20 cellular contexts compared by ENCODE assay signal in genomic region chr12:82475211-82475610, GRCh38.
DNase-seq lines count a peak whose midpoint lies in the region; ATAC-seq, FAIRE-seq and TF ChIP-seq lines count a peak whose summit lies in the region.
"Had no signal": no experiment of that assay in that cellular context is flagged by ENCODE, and none has a peak within 500 bp of the region (broad histone marks: within the 10 kb centered on the region; RNA-seq: fewer than 3 reads in every experiment).

No MANE protein-coding gene starts in this region.

- WGBS in GM23248 (ENCODE audit: low coverage in 1 of 2, low lambda C conversion rate in 2 of 2, missing lambda C conversion rate in 2 of 2), 2 experiments = 93 to 95% methylated on average over 1 of the region's 1 CpG
- 86% methylated on average over 1 of the region's 1 CpG for WGBS in SK-N-SH (ENCODE audit: low lambda C conversion rate)

- TF ChIP-seq EP300 in SK-N-SH (IDR thresholded peaks at IDR 0.05; ENCODE audit: borderline replicate concordance in 1 of 2, low read depth in 1 of 2, low read length in 1 of 2) = no peak

- H3K4me2 ChIP-seq in GM23248 (ENCODE audit: unreplicated experiment) (peak overlapping the region; percentile 62), SK-N-SH (no peak overlapping the region), endothelial cell of umbilical vein (ENCODE audit: insufficient read depth, low read length) (peak overlapping the region; percentile 83)

- H3K27me3 Mint-ChIP-seq in osteocyte (ENCODE audit: unreplicated experiment) (no peaks in the 10 kb centered on the region), CD14-positive monocyte (ENCODE audit: low read depth in 3 of 3) (no peaks in the 10 kb centered on the region)
- H3K27me3 Mint-ChIP-seq: IgD-negative memory B cell had no signal

- BruUV-seq in endothelial cell of umbilical vein (replicated peaks; lab: Mats Ljungman, UMichigan) = TSS peak; percentile 72

- H3K27ac ChIP-seq in GM23248 (peak overlapping the region; percentile 1; the same call in 1 of the 2 replicates), SK-N-SH (ENCODE audit: low read depth in 2 of 2, low read length in 1 of 2) (peak overlapping the region; percentile 62 to 76; a peak in 3 of 4 replicates), endothelial cell of umbilical vein (ENCODE audit: insufficient read depth, low read depth, low read length) (peak overlapping the region; percentile 90)
- H3K27ac ChIP-seq: C4-2B had no signal

- peaks cover 13% of the 10 kb centered on the region for H3K9me3 Mint-ChIP-seq in osteocyte (ENCODE audit: unreplicated experiment)
- H3K9me3 Mint-ChIP-seq in CD14-positive monocyte = peaks cover 3 to 10% (median 8%) of the 10 kb centered on the region in 7 donors

- H3K36me3 ChIP-seq in GM23248 (ENCODE audit: low read depth) (no peaks in the 10 kb centered on the region), SK-N-SH (replicated peaks in 1 of 2; ENCODE audit: control insufficient read depth in 1 of 2, insufficient read depth in 2 of 2, low read length in 1 of 2) (no peaks in the 10 kb centered on the region), endothelial cell of umbilical vein (ENCODE audit: control insufficient read depth in 2 of 2, extremely low read depth in 1 of 2, insufficient read depth in 2 of 2, low read length in 2 of 2) (peaks cover 0 to 4% of the 10 kb centered on the region in 2 experiments)
- H3K36me3 ChIP-seq: BE2C had no signal

- no peaks in the 10 kb centered on the region for H3K79me2 ChIP-seq in GM23248 (ENCODE audit: insufficient read depth)
- H3K79me2 ChIP-seq in SK-N-SH (ENCODE audit: insufficient read depth) = no peaks in the 10 kb centered on the region
- H3K79me2 ChIP-seq in endothelial cell of umbilical vein (ENCODE audit: control insufficient read depth, insufficient read depth, low read length) = no peaks in the 10 kb centered on the region

- H3K4me1 Mint-ChIP-seq in osteocyte (ENCODE audit: unreplicated experiment) = peaks cover 11% of the 10 kb centered on the region
- H3K4me1 Mint-ChIP-seq in CD14-positive monocyte = no peaks in the 10 kb centered on the region

- DNase-seq in GM23248 (no peak), SK-N-SH (no peak), endothelial cell of umbilical vein (ENCODE audit: low read depth, low spot score) (no peak), osteocyte (ENCODE audit: extremely low spot score, unreplicated experiment) (no peak), CD14-positive monocyte (ENCODE audit: low spot score) (no peak), dedifferentiated amniotic fluid mesenchymal stem cell (ENCODE audit: extremely low spot score) (no peak)
- DNase-seq: BE2C; CD8-positive, alpha-beta T cell; COR-L47; DMS153; DMS79 treated with DMSO at 0.1 percent for 48 hours had no signal

- no peaks in the 10 kb centered on the region for H3K27me3 ChIP-seq in GM23248 (replicated peaks; ENCODE audit: insufficient read depth)
- H3K27me3 ChIP-seq in SK-N-SH (ENCODE audit: insufficient read depth) = no peaks in the 10 kb centered on the region
- H3K27me3 ChIP-seq in endothelial cell of umbilical vein (ENCODE audit: control insufficient read depth in 2 of 2, insufficient read depth in 2 of 2, low read length in 2 of 2) = no peaks in the 10 kb centered on the region
- H3K27me3 ChIP-seq: BE2C had no signal

- no peak for FAIRE-seq in endothelial cell of umbilical vein (lab: Jason Lieb, UNC)
- FAIRE-seq: A204.1, D721Med, G401.6, GM12892, GM19239, H54 had no signal

- TF ChIP-seq POLR2A in endothelial cell of umbilical vein (IDR thresholded peaks at IDR 0.05; ENCODE audit: low read depth, low read length) = no peak

- POLR2A ChIA-PET in SK-N-SH (lab: Yijun Ruan, JAX) = no interaction called here
- POLR2A ChIA-PET in endothelial cell of umbilical vein (lab: Charles Lee) = no interaction called here

- dilution Hi-C loops in endothelial cell of umbilical vein (cut with MboI; ENCODE audit: extremely low pct_ligation_motif_present, low sequenced_read_pairs) = no loop called here

- H4K20me1 ChIP-seq in GM23248 (ENCODE audit: insufficient read depth) = no peaks in the 10 kb centered on the region
- H4K20me1 ChIP-seq in SK-N-SH (ENCODE audit: insufficient read depth) = no peaks in the 10 kb centered on the region
- H4K20me1 ChIP-seq in endothelial cell of umbilical vein (replicated peaks; ENCODE audit: control insufficient read depth, extremely low read depth, insufficient read depth, low read length) = no peaks in the 10 kb centered on the region

- H3K9me2 ChIP-seq in GM23248 (ENCODE audit: insufficient read depth) (no peaks in the 10 kb centered on the region), SK-N-SH (no peaks in the 10 kb centered on the region)

- peaks cover 25% of the 10 kb centered on the region for H3K4me1 ChIP-seq in GM23248 (ENCODE audit: insufficient read depth)
- H3K4me1 ChIP-seq in SK-N-SH (ENCODE audit: control insufficient read depth in 1 of 2, insufficient read depth in 2 of 2, low read depth in 1 of 2, low read length in 1 of 2) = peaks cover 0 to 6% of the 10 kb centered on the region in 2 experiments; a peak in 2 of 4 replicates
- H3K4me1 ChIP-seq in endothelial cell of umbilical vein (ENCODE audit: control insufficient read depth, extremely low read depth, insufficient read depth, low read length) = peaks cover 26% of the 10 kb centered on the region
- H3K4me1 ChIP-seq: BE2C had no signal

- H3K4me3 ChIP-seq in GM23248 = no peak overlapping the region
- no peak overlapping the region for H3K4me3 ChIP-seq in SK-N-SH (ENCODE audit: low read depth in 2 of 2, low read length in 1 of 2)
- peak overlapping the region in 1 of 3 experiments; percentile 29 for H3K4me3 ChIP-seq in endothelial cell of umbilical vein (replicated peaks in 1 of 3; ENCODE audit: insufficient read depth in 1 of 3, low read depth in 1 of 3, low read length in 3 of 3)

- no peak for ATAC-seq in activated CD4-positive, CD25-positive, alpha-beta regulatory T cell treated with anti-CD3 and anti-CD28 coated beads, Interleukin-2, amount 50 U/mL, for 24 hours
- ATAC-seq: CD8-positive, alpha-beta T cell had no signal

- no peak overlapping the region for H3K4me3 Mint-ChIP-seq in osteocyte (ENCODE audit: unreplicated experiment)
- H3K4me3 Mint-ChIP-seq in CD14-positive monocyte = no peak overlapping the region
- H3K4me3 Mint-ChIP-seq: CD8-positive, alpha-beta T cell; IgD-negative memory B cell had no signal

- TF ChIP-seq CTCF in SK-N-SH (IDR thresholded peaks at IDR 0.05) (no peak), endothelial cell of umbilical vein (IDR thresholded peaks at IDR 0.05; ENCODE audit: extremely low read depth in 1 of 2, insufficient read depth in 1 of 2, low read depth in 1 of 2, low read length in 2 of 2) (no peak), osteocyte (IDR thresholded peaks at IDR 0.05) (no peak), CD14-positive monocyte (IDR thresholded peaks at IDR 0.05) (no peak)

- no peaks in the 10 kb centered on the region for H3K9me1 ChIP-seq in endothelial cell of umbilical vein (replicated peaks; ENCODE audit: control insufficient read depth, extremely low read depth, insufficient read depth, low read length)

- CTCF ChIA-PET in SK-N-SH (lab: Yijun Ruan, JAX) = interaction anchor here (0.7 kb wide), 1 partner anchor 900 kb away, joined by 3 read pairs; no protein-coding TSS in a partner anchor
- CTCF ChIA-PET in endothelial cell of umbilical vein (lab: Charles Lee) = no interaction called here

- no peaks in the 10 kb centered on the region for H3K9me3 ChIP-seq in GM23248 (ENCODE audit: low read depth)
- H3K9me3 ChIP-seq in SK-N-SH = no peaks in the 10 kb centered on the region
- no peaks in the 10 kb centered on the region for H3K9me3 ChIP-seq in endothelial cell of umbilical vein (replicated peaks; ENCODE audit: control insufficient read depth, insufficient read depth, low read length)
- H3K9me3 ChIP-seq: BE2C had no signal

- H3K27ac Mint-ChIP-seq in osteocyte (ENCODE audit: unreplicated experiment) = peak overlapping the region; percentile 36
- no peak overlapping the region for H3K27ac Mint-ChIP-seq in CD14-positive monocyte
- H3K27ac Mint-ChIP-seq: CD8-positive, alpha-beta T cell; IgD-negative memory B cell had no signal

- in situ Hi-C loops in GM23248 (cut with MboI) = no loop called here

- intact Hi-C loops in endothelial cell of umbilical vein (cut with micrococcal nuclease) = loop anchor here (5.0 kb wide), 1 partner anchor 68 kb away; no protein-coding TSS in a partner anchor
- intact Hi-C loops in CD14-positive monocyte (cut with micrococcal nuclease) = no loop called here

- H3K9ac ChIP-seq in GM23248 (no peak overlapping the region), SK-N-SH (no peak overlapping the region), endothelial cell of umbilical vein (replicated peaks; ENCODE audit: extremely low read depth, insufficient read depth, low read length) (peak overlapping the region; percentile 30)

- 0 out of 2 replicates have a peak overlapping the region, but pooled peaks have one; percentile 24 for H2AFZ ChIP-seq in GM23248
- no peak overlapping the region; the same call in 1 of the 2 replicates for H2AFZ ChIP-seq in SK-N-SH (ENCODE audit: low read depth)
- H2AFZ ChIP-seq in endothelial cell of umbilical vein (ENCODE audit: low read depth, low read length) = peak overlapping the region; percentile 84

- H3F3A ChIP-seq in GM23248 (ENCODE audit: insufficient read depth) = peaks cover 6% of the 10 kb centered on the region; the same call in 1 of the 2 replicates
- peaks cover 17% of the 10 kb centered on the region for H3F3A ChIP-seq in SK-N-SH (replicated peaks; ENCODE audit: insufficient read depth)

- no peak for TF ChIP-seq RAD21 in SK-N-SH (IDR thresholded peaks at IDR 0.05; ENCODE audit: low read length)

- H3K36me3 Mint-ChIP-seq in osteocyte (ENCODE audit: unreplicated experiment) (peaks cover 10% of the 10 kb centered on the region), CD14-positive monocyte (peaks cover 16 to 17% of the 10 kb centered on the region in 2 donors)

TF ChIP-seq in SK-N-SH, 30 proteins besides CTCF, POLR2A, EP300 and RAD21:
- no peak for TF ChIP-seq POLR2AphosphoS5 (IDR thresholded peaks at IDR 0.05; ENCODE audit: low read depth, low read length)
- no peak for TF ChIP-seq SMC3 (IDR thresholded peaks at IDR 0.05; ENCODE audit: low read depth, low read length)
- peak; percentile 51; the same call in 1 of the 2 replicates for TF ChIP-seq TCF12 (IDR thresholded peaks at IDR 0.05)
- no peak for TF ChIP-seq RFX5 (IDR thresholded peaks at IDR 0.05; ENCODE audit: low read length)
- TF ChIP-seq RCOR1 (IDR thresholded peaks at IDR 0.05; ENCODE audit: low read length) = no peak
TF ChIP-seq in SK-N-SH: peak in this region for 1.

TF ChIP-seq in endothelial cell of umbilical vein, 7 proteins besides CTCF, POLR2A, EP300 and RAD21 (continues in another document):
- TF ChIP-seq GATA2 (IDR thresholded peaks at IDR 0.05; ENCODE audit: insufficient read depth, insufficient read length, low read depth, low read length) = no peak
- TF ChIP-seq MYC (IDR thresholded peaks at IDR 0.05; ENCODE audit: low read depth, low read length) = no peak
- TF ChIP-seq POLR2AphosphoS5 (IDR thresholded peaks at IDR 0.05; ENCODE audit: insufficient read depth, low read depth, low read length) = no peak
- TF ChIP-seq EZH2 (IDR thresholded peaks at IDR 0.05; ENCODE audit: borderline replicate concordance, low read depth, low read length, severe bottlenecking) = no peak
- TF ChIP-seq FOS (IDR thresholded peaks at IDR 0.05; ENCODE audit: borderline replicate concordance, insufficient read depth, low read length) = no peak

Comparison
In these comparisons a context has a peak if more than half of its experiments do, and no peak if none do; other contexts are left out.
1. H3K27ac ChIP-seq: peak in every context shown above with its lines; median percentile 90 in endothelial cell of umbilical vein; 69 in SK-N-SH; 1 in GM23248.